ENCODE assay signal across 19 cellular contexts in the genomic region with DNA sequence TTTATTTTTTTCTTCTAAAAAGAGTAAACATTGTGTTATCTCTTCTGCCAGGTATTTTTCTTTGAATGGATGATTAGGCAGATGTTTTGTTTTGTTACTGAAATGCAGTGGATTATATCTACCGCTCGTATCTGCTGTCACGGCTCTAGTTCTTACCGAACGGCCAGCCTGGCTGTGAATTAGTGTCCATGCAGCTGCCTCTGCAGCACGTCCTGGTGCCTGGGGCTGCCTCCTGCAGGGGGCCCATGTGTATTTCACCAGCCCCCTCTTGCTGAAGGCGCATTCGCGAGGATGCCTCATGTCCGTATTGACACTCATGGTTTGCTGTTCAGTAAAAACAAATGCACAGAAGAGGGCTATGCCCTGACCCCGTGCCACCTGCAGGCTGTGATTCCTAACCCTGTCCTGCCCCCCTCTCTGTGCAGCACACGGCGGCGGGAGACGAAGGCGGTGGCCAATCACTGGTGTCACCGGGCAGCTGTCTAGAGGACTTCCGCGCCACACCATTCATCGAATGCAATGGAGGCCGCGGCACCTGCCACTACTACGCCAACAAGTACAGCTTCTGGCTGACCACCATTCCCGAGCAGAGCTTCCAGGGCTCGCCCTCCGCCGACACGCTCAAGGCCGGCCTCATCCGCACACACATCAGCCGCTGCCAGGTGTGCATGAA. TPM values are rescaled to one million over a fixed set of nuclear protein-coding genes. Genes with fewer than 3 reads are reported as not detected.
DNase-seq lines count a peak whose midpoint lies in the region; ATAC-seq and TF ChIP-seq lines count a peak whose summit lies in the region.
"Had no signal": no experiment of that assay in that cellular context is flagged by ENCODE, and none has a peak within 500 bp of the region (broad histone marks: within the 10 kb centered on the region; RNA-seq: fewer than 3 reads in every experiment).

No MANE protein-coding gene starts in this region.

- H3K27me3 Mint-ChIP-seq in glutamatergic neuron (ENCODE audit: unreplicated experiment) = peaks cover 5% of the 10 kb centered on the region

- H3K27ac ChIP-seq in right atrium auricular region (peak overlapping the region; percentile 83 to 89), VCaP (peak overlapping the region; percentile 100)
- H3K27ac ChIP-seq: Peyer's patch, SJSA1 had no signal

- no peak for TF ChIP-seq CTCF in right atrium auricular region (IDR thresholded peaks at IDR 0.05)
- peak; percentile 30 for TF ChIP-seq CTCF in VCaP (conservative IDR thresholded peaks at IDR 0.05)
- no peak for TF ChIP-seq CTCF in glutamatergic neuron (IDR thresholded peaks at IDR 0.05; ENCODE audit: partially characterized antibody, unreplicated experiment)

- no peaks in the 10 kb centered on the region for H3K36me3 Mint-ChIP-seq in glutamatergic neuron (ENCODE audit: unreplicated experiment)

- DNase-seq in right atrium auricular region (ENCODE audit: low spot score) (no peak), left ventricle myocardium superior (no peak), glutamatergic neuron (peak; percentile 35), left colon (no peak), 8988T (no peak)
- DNase-seq: COR-L47; GDM1; GOT3; KBM-7; NCI-H1105 treated with DMSO at 0.1 percent for 48 hours; NCI-H187; NCI-H2171 treated with DMSO at 0.1 percent for 48 hours; NCI-H446; NCI-H69; NK-92 treated with Interleukin-12 subunit alpha and Interleukin-12 subunit beta, amount 100 ng/mL, for 24 hours; Peyer's patch had no signal

- H3K9me3 Mint-ChIP-seq in glutamatergic neuron (ENCODE audit: unreplicated experiment) = peaks cover 8% of the 10 kb centered on the region

- H3K4me1 ChIP-seq in right atrium auricular region = peaks cover 0 to 41% of the 10 kb centered on the region in 2 donors

- no peaks in the 10 kb centered on the region for H3K9me3 ChIP-seq in right atrium auricular region
- H3K9me3 ChIP-seq: Peyer's patch, SJSA1 had no signal

- peaks cover 8% of the 10 kb centered on the region for H3K4me1 Mint-ChIP-seq in glutamatergic neuron (ENCODE audit: low read depth, unreplicated experiment)

- no peak overlapping the region for H3K4me3 ChIP-seq in right atrium auricular region
- H3K4me3 ChIP-seq: Peyer's patch, SJSA1 had no signal

- intact Hi-C loops in left ventricle myocardium superior (cut with micrococcal nuclease) (no loop called here), left colon (cut with DNase I, micrococcal nuclease) (no loop called here)

- H3K27me3 ChIP-seq in right atrium auricular region = no peaks in the 10 kb centered on the region
- H3K27me3 ChIP-seq: Peyer's patch had no signal

- ATAC-seq in left ventricle myocardium superior (no peak), left colon (no peak), GM19455 (IDR thresholded peaks at IDR 0.05; ENCODE audit: unreplicated experiment) (no peak)

- H3K36me3 ChIP-seq in right atrium auricular region = peaks cover 62% of the 10 kb centered on the region

- no peak overlapping the region for H3K4me3 Mint-ChIP-seq in glutamatergic neuron (ENCODE audit: unreplicated experiment)

- H3K27ac Mint-ChIP-seq in glutamatergic neuron (ENCODE audit: unreplicated experiment) = no peak overlapping the region

RNA-seq across cellular contexts. Expression of a gene that starts 49.9 kb away (rescaled TPM):
- total RNA-seq in right atrium auricular region = 10 to 100 TPM; 10.8 to 15.7 TPM
- 10.3 TPM for total RNA-seq in left ventricle myocardium superior
- 1.7 TPM for total RNA-seq in glutamatergic neuron (ENCODE audit: unreplicated experiment)
- total RNA-seq in left colon = 10 to 100 TPM; 37.1 to 53.5 TPM
